ENCODE assay signal across 10 cellular contexts in genomic region chr1:8239039-8239305, GRCh38.
DNase-seq lines count a peak whose midpoint lies in the region; ATAC-seq and TF ChIP-seq lines count a peak whose summit lies in the region.
"Had no signal": no experiment of that assay in that cellular context is flagged by ENCODE, and none has a peak within 500 bp of the region (broad histone marks: within the 10 kb centered on the region; RNA-seq: fewer than 3 reads in every experiment).

No MANE protein-coding gene starts in this region.

- no peaks in the 10 kb centered on the region for H3K79me1 ChIP-seq in IMR-90 (ENCODE audit: low read depth in 1 of 2, low read length in 2 of 2)

- peak overlapping the region; percentile 76 for H3K27ac ChIP-seq in IMR-90 (ENCODE audit: insufficient read depth, low read length)
- H3K27ac ChIP-seq in lower lobe of right lung, result no peak overlapping the region
- H3K27ac ChIP-seq: C4-2B had no signal

- in situ Hi-C loops in IMR-90 (cut with MboI; ENCODE audit: low sequenced_read_pairs), result no loop called here

- H3K36me3 ChIP-seq in IMR-90 (ENCODE audit: control insufficient read depth, insufficient read depth, low read length), result no peaks in the 10 kb centered on the region
- no peaks in the 10 kb centered on the region for H3K36me3 ChIP-seq in lower lobe of right lung
- H3K36me3 ChIP-seq: SJSA1 had no signal

- H3K9ac ChIP-seq in IMR-90 (ENCODE audit: low read depth, low read length), result peak overlapping the region; percentile 61

- H3K9me3 ChIP-seq in IMR-90 (ENCODE audit: control insufficient read depth, insufficient read depth, low read length), result no peaks in the 10 kb centered on the region
- H3K9me3 ChIP-seq in lower lobe of right lung, result no peaks in the 10 kb centered on the region
- H3K9me3 ChIP-seq: SJSA1 had no signal

- H3K4me1 ChIP-seq in IMR-90 (ENCODE audit: control insufficient read depth, insufficient read depth, low read length), result peaks cover 14% of the 10 kb centered on the region
- H3K4me1 ChIP-seq in lower lobe of right lung, result peaks cover 15% of the 10 kb centered on the region

- no peak overlapping the region for H2AFZ ChIP-seq in IMR-90 (replicated peaks; ENCODE audit: low read length, poor library complexity)

- no peaks in the 10 kb centered on the region for H3K27me3 ChIP-seq in IMR-90 (ENCODE audit: control insufficient read depth, insufficient read depth, low read length)
- no peaks in the 10 kb centered on the region for H3K27me3 ChIP-seq in lower lobe of right lung (ENCODE audit: low read depth)
- H3K27me3 ChIP-seq: SJSA1 had no signal

- CTCF ChIA-PET in IMR-90 (lab: Yijun Ruan, JAX), result interaction anchor here (0.6 to 1.4 kb wide), 3 partner anchors 64 to 218 kb away, joined by 3 to 4 read pairs (median 3); no protein-coding TSS in a partner anchor

- DNase-seq in A172 (ENCODE audit: low spot score) (peak; percentile 31), IMR-90 (peak; percentile 58), choroid plexus epithelial cell (ENCODE audit: low read depth) (peak; percentile 79), lower lobe of right lung (peak; percentile 67), NCI-H1417 treated with DMSO at 0.1 percent for 48 hours (lab: John Stamatoyannopoulos, UW) (no peak)
- DNase-seq in activated CD4-positive, alpha-beta T cell treated with anti-CD3 and anti-CD28 coated beads for 1 hour, result no peak

- peak overlapping the region; percentile 56; the same call in 1 of the 2 replicates for H2BK20ac ChIP-seq in IMR-90 (ENCODE audit: low read depth, low read length)

- peak overlapping the region; percentile 91 for H2BK5ac ChIP-seq in IMR-90 (ENCODE audit: low read depth, low read length, poor library complexity, severe bottlenecking)

- peak; percentile 12; the same call in 1 of the 2 replicates for ATAC-seq in IMR-90 (ENCODE audit: low read depth)
- peak; percentile 85 to 91 for ATAC-seq in lower lobe of right lung
- no peak for ATAC-seq in HG03196 (IDR thresholded peaks at IDR 0.05; ENCODE audit: unreplicated experiment)
- ATAC-seq in HG03565 (IDR thresholded peaks at IDR 0.05; ENCODE audit: unreplicated experiment), result no peak

- peak overlapping the region; percentile 13 for H3K14ac ChIP-seq in IMR-90 (replicated peaks; ENCODE audit: low read depth, low read length)

- peak overlapping the region; percentile 90 for H2AK5ac ChIP-seq in IMR-90 (ENCODE audit: low read depth, low read length)

- 68% methylated on average over 2 of the region's 5 CpGs; no CpG with 5 or more reads in 1 of the 2 experiments for WGBS in IMR-90 (ENCODE audit: extremely low coverage in 2 of 2, insufficient read length in 1 of 2), 2 experiments

- TF ChIP-seq CTCF in IMR-90 (conservative IDR thresholded peaks at IDR 0.05; ENCODE audit: low read depth, low read length), result peak; percentile 46
- TF ChIP-seq CTCF in choroid plexus epithelial cell (conservative IDR thresholded peaks at IDR 0.05; ENCODE audit: low read depth, low read length), result peak; percentile 63
- peak; percentile 46 for TF ChIP-seq CTCF in lower lobe of right lung (IDR thresholded peaks at IDR 0.05)

- no TSS peak for BruUV-seq in IMR-90 (replicated peaks; lab: Mats Ljungman, UMichigan)

- peak; percentile 46 for TF ChIP-seq RAD21 in IMR-90 (IDR thresholded peaks at IDR 0.05; ENCODE audit: low read length)

- H3K4me3 ChIP-seq in IMR-90 (ENCODE audit: insufficient read depth, low read depth, low read length), result no peak overlapping the region
- H3K4me3 ChIP-seq in choroid plexus epithelial cell (ENCODE audit: low read depth, low read length), result no peak overlapping the region
- H3K4me3 ChIP-seq in lower lobe of right lung, result no peak overlapping the region
- H3K4me3 ChIP-seq: SJSA1 had no signal

- no peak overlapping the region for H3K23ac ChIP-seq in IMR-90 (ENCODE audit: low read depth, low read length)

- dilution Hi-C loops in IMR-90 (cut with HindIII; ENCODE audit: low sequenced_read_pairs, unreplicated experiment), result no loop called here

- H3K56ac ChIP-seq in IMR-90 (ENCODE audit: extremely low read depth, insufficient read depth, low read length), result peak overlapping the region; percentile 19; the same call in 1 of the 2 replicates

- peak overlapping the region; percentile 65; the same call in 1 of the 2 replicates for H4K91ac ChIP-seq in IMR-90 (ENCODE audit: insufficient read depth, low read depth, low read length)

- no peaks in the 10 kb centered on the region for H4K20me1 ChIP-seq in IMR-90 (ENCODE audit: insufficient read depth, low read length)

- POLR2A ChIA-PET in IMR-90 (lab: Charles Lee; ENCODE audit: unreplicated experiment), result no interaction called here

- H4K5ac ChIP-seq in IMR-90 (ENCODE audit: low read depth, low read length), result peak overlapping the region; percentile 54; the same call in 1 of the 2 replicates

- peak overlapping the region; percentile 32 for H3K18ac ChIP-seq in IMR-90 (ENCODE audit: low read depth, low read length)

- peak overlapping the region; percentile 89; the same call in 2 of the 3 replicates for H2BK15ac ChIP-seq in IMR-90 (ENCODE audit: low read depth, low read length)

- TF ChIP-seq POLR2A in IMR-90 (IDR thresholded peaks at IDR 0.05; ENCODE audit: low read depth, low read length), result no peak

- H3K9me1 ChIP-seq in IMR-90 (ENCODE audit: insufficient read depth, low read length), result peaks cover 7% of the 10 kb centered on the region; the same call in 1 of the 2 replicates

- H3K4me2 ChIP-seq in IMR-90 (ENCODE audit: low read depth, low read length), result no peak overlapping the region

- H4K8ac ChIP-seq in IMR-90 (ENCODE audit: low read depth in 2 of 2, low read length in 2 of 2), result peak overlapping the region; percentile 7 to 68; a peak in 2 of 4 replicates

- H2BK120ac ChIP-seq in IMR-90 (ENCODE audit: low read depth, low read length), result peak overlapping the region; percentile 72

- intact Hi-C loops in IMR-90 (cut with micrococcal nuclease), result loop anchor here (2.0 kb wide), 2 partner anchors 212 to 256 kb away; partner anchors contain the start of gene ERRFI1
- intact Hi-C loops in lower lobe of right lung (cut with DNase I), result no loop called here

- peak overlapping the region; percentile 76 for H3K4ac ChIP-seq in IMR-90 (ENCODE audit: low read depth, low read length)

- no peak overlapping the region for H2AK9ac ChIP-seq in IMR-90 (replicated peaks; ENCODE audit: low read depth, low read length, poor library complexity)

TF ChIP-seq in IMR-90, 13 proteins besides CTCF, POLR2A, EP300 and RAD21:
- peak; percentile 80 for TF ChIP-seq CEBPB (IDR thresholded peaks at IDR 0.05; ENCODE audit: low read depth, low read length)
- no peak for TF ChIP-seq BHLHE40 (IDR thresholded peaks at IDR 0.05; ENCODE audit: low read depth, low read length)
- TF ChIP-seq USF2 (IDR thresholded peaks at IDR 0.05; ENCODE audit: low read depth, low read length), result no peak
- no peak for TF ChIP-seq NFE2L2 (IDR thresholded peaks at IDR 0.05; ENCODE audit: low read depth, low read length)
- no peak for TF ChIP-seq RCOR1 (IDR thresholded peaks at IDR 0.05; ENCODE audit: insufficient replicate concordance, low read length)
- TF ChIP-seq FOS (IDR thresholded peaks at IDR 0.05; ENCODE audit: low read depth, low read length), result no peak
- no peak for TF ChIP-seq ELK1 (IDR thresholded peaks at IDR 0.05; ENCODE audit: borderline replicate concordance, low read depth, low read length)
- no peak for TF ChIP-seq MXI1 (IDR thresholded peaks at IDR 0.05; ENCODE audit: borderline replicate concordance, low read depth, low read length)
- TF ChIP-seq SMC3 (IDR thresholded peaks at IDR 0.05; ENCODE audit: low read depth, low read length), result peak; percentile 46
- TF ChIP-seq MAFK (IDR thresholded peaks at IDR 0.05; ENCODE audit: low read depth, low read length), result no peak
- no peak for TF ChIP-seq RFX5 (IDR thresholded peaks at IDR 0.05; ENCODE audit: low read depth, low read length)
- TF ChIP-seq CHD1 (IDR thresholded peaks at IDR 0.05; ENCODE audit: low read depth, low read length), result no peak
- TF ChIP-seq MAZ (IDR thresholded peaks at IDR 0.05; ENCODE audit: borderline replicate concordance, low read depth, low read length), result no peak

Comparison
In these comparisons a context has a peak if more than half of its experiments do, and no peak if none do; other contexts are left out.
1. DNase-seq: peak in A172 (single experiment), IMR-90 (single experiment), choroid plexus epithelial cell (single experiment) and lower lobe of right lung (single experiment); none in activated CD4-positive, alpha-beta T cell treated with anti-CD3 and anti-CD28 coated beads for 1 hour (single experiment) and NCI-H1417 treated with DMSO at 0.1 percent for 48 hours (single experiment).
2. ATAC-seq: peak in IMR-90 (single experiment) and lower lobe of right lung (2 of 2); none in HG03196 (single experiment) and HG03565 (single experiment).
3. Peak in every context shown above with its lines, with median percentiles within 50 percentile points of each other: CTCF ChIP-seq.